In the genomic region with DNA sequence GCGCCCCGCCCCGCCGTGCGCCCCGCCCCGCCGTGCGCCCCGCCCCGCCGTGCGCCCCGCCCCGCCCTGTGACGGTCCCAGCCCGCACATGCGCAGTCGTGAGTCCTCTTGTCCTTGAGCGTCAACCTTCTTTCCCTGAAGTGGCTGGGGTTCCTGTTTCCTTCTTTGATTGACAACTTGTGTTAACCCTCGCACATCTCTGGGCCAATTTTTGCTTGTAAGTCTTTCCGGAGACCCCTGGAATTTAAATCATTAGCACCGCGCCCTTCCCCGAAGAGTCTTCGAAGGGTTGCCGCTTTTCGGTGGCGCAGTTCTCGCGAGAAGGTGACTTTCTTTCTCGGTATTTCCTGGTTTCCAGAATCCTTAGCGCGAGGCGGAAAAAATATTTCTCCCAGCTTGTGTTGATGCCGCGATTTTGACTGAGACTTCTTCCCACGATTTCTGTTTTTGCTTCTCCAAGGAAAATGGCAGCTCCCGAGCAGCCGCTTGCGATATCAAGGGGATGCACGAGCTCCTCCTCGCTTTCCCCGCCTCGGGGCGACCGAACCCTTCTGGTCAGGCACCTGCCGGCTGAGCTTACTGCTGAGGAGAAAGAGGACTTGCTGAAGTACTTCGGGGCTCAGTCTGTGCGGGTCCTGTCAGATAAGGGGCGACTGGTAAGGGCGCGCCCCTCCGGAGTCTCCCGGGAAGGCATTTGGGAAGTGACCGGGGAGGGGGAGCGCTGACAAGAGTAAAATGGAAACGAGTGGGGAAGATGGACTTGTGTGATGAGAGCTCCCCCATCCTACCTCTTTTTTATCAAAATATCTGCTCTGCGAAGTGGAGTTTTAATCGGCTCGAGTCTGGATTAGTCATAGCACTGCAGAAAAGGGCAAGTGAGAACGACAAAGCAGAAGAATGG, we compare ENCODE assay signal across 8 cellular contexts.
DNase-seq lines count a peak whose midpoint lies in the region; ATAC-seq, FAIRE-seq and TF ChIP-seq lines count a peak whose summit lies in the region.

A gene with protein sequence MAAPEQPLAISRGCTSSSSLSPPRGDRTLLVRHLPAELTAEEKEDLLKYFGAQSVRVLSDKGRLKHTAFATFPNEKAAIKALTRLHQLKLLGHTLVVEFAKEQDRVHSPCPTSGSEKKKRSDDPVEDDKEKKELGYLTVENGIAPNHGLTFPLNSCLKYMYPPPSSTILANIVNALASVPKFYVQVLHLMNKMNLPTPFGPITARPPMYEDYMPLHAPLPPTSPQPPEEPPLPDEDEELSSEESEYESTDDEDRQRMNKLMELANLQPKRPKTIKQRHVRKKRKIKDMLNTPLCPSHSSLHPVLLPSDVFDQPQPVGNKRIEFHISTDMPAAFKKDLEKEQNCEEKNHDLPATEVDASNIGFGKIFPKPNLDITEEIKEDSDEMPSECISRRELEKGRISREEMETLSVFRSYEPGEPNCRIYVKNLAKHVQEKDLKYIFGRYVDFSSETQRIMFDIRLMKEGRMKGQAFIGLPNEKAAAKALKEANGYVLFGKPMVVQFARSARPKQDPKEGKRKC (plus strand): TSS at position 93 of the 901 bp plus-strand sequence. CDS start 372 bp downstream, at position 465.

- peak; percentile 92 for DNase-seq in AG08395 (ENCODE audit: low spot score)
- DNase-seq in NCI-H345 (lab: John Stamatoyannopoulos, UW): peak; percentile 84
- peak; percentile 74 to 87 (median 78) for DNase-seq in activated CD4-positive, CD25-positive, alpha-beta regulatory T cell (lab: John Stamatoyannopoulos, UW)
- peak; percentile 88 for DNase-seq in central memory CD4-positive, alpha-beta T cell
- DNase-seq in stimulated activated CD4-positive, alpha-beta T cell treated with anti-CD3 and anti-CD28 coated beads, Interleukin-12 subunit alpha, Interleukin-12 subunit beta, amount 100 ng/mL, for 4 hours: peak; percentile 87

- peak; percentile 87 for ATAC-seq in HG03196 (IDR thresholded peaks at IDR 0.05; ENCODE audit: unreplicated experiment)

- TF ChIP-seq POLR2A in GM18951 (IDR thresholded peaks at IDR 0.05; ENCODE audit: extremely low read depth, insufficient read depth, insufficient read length): peak; percentile 66

- FAIRE-seq in islet of Langerhans (lab: Jason Lieb, UNC): peak; percentile 92

- in situ Hi-C loops in GM18951 (cut with MboI; ENCODE audit: low sequenced_read_pairs, unreplicated experiment): no loop called here

Comparison
In these comparisons a context has a peak if more than half of its experiments do, and no peak if none do; other contexts are left out.
1. Peak in every context shown above with its lines: DNase-seq and ATAC-seq.